Comparison of ENCODE assay signal across 17 cellular contexts in the genomic region with DNA sequence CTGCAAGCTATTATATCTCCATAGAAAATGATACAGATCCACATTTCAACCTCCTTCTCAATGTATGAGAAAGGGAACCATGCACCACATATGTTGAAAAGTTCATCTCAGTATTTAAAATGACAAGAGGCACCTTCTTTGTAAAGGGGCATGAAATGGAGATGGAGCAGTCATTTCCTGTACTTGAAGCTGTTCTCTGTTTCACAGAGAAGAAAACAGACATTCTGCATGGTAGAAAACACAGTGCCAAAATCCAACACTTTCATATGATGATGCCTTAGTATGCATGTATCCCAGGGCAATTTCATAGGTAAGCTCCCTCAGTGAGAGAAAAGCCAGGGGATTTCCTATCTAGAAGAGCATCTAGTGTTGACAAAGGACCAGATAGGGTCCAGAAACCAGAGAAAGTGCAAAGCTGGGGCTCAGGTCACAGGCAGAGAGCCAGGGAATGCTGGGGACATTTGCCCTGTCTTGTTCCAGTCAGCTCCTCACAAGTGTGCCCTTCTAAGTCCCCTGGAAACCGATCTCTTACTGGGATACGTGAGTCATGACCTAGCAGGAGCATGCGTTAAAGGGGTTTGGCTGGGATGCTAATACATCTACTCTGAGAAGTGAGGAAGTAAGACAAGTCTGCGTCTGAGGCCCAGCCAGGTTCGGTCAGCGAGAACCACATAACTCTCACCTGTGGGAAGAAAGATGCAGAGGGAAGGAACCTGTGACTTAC.
A peak's percentile ranks its signal among the peaks of the same experiment; 100 is the strongest.
DNase-seq lines count a peak whose midpoint lies in the region; ATAC-seq, FAIRE-seq and TF ChIP-seq lines count a peak whose summit lies in the region.
"Had no signal": no experiment of that assay in that cellular context is flagged by ENCODE, and none has a peak within 500 bp of the region (broad histone marks: within the 10 kb centered on the region; RNA-seq: fewer than 3 reads in every experiment).

No MANE protein-coding gene starts in this region.

- peak overlapping the region; percentile 30 for H3K18ac ChIP-seq in mesendoderm (ENCODE audit: low read length)

- no peak overlapping the region for H3K56ac ChIP-seq in mesendoderm (ENCODE audit: low read length)

- no peak overlapping the region for H3K9ac ChIP-seq in mesendoderm (ENCODE audit: low read length)

- H3K79me1 ChIP-seq in mesendoderm (ENCODE audit: low read length): no peaks in the 10 kb centered on the region

- H2BK15ac ChIP-seq in mesendoderm (replicated peaks; ENCODE audit: low read depth): no peak overlapping the region

- POLR2A ChIA-PET in WTC11 (lab: Charles Lee): no interaction called here

- H2BK120ac ChIP-seq in mesendoderm (ENCODE audit: low read depth, low read length): no peak overlapping the region

- H4K5ac ChIP-seq in mesendoderm (ENCODE audit: low read length): no peak overlapping the region

- H3K27ac Mint-ChIP-seq in WTC11: peak overlapping the region; percentile 67; the same call in 1 of the 2 replicates

- H3K4me1 Mint-ChIP-seq in WTC11: peaks cover 30% of the 10 kb centered on the region

- WGBS in mesendoderm (ENCODE audit: extremely low coverage, insufficient coverage, low lambda C conversion rate): no CpG with 5 or more reads among the region's 6 CpGs

- H3K9me3 Mint-ChIP-seq in WTC11: no peaks in the 10 kb centered on the region

- no peak overlapping the region for H3K4me3 Mint-ChIP-seq in WTC11

- H3K27me3 ChIP-seq in mesendoderm (ENCODE audit: insufficient read depth, low read length, poor library complexity): no peaks in the 10 kb centered on the region
- H3K27me3 ChIP-seq: pancreas, stomach had no signal

- no peaks in the 10 kb centered on the region for H3K4me1 ChIP-seq in mesendoderm (ENCODE audit: control insufficient read depth, low read depth, low read length)
- H3K4me1 ChIP-seq: lower lobe of right lung, pancreas, stomach had no signal

- FAIRE-seq in D721Med (lab: Jason Lieb, UNC): no peak
- FAIRE-seq: pancreas, RCC 7860 had no signal

- H3K36me3 Mint-ChIP-seq in WTC11: no peaks in the 10 kb centered on the region

- DNase-seq in WTC11 (ENCODE audit: low spot score): no peak
- peak; percentile 41 for DNase-seq in mesendoderm
- DNase-seq in D721Med (ENCODE audit: insufficient read length, low spot score): no peak
- DNase-seq in stimulated activated CD4-positive, alpha-beta T cell treated with anti-CD3 and anti-CD28 coated beads, Interleukin-2, amount 100 ng/mL, for 48 hours: no peak
- DNase-seq: COR-L47; dermis blood vessel endothelial cell; KG1; lower lobe of right lung; NCI-H2171; pancreas; stimulated activated CD4-positive, alpha-beta T cell treated with anti-CD3 and anti-CD28 coated beads, Interleukin-4, amount 100 ng/mL, for 1 hour; stomach had no signal

- H3K4me3 ChIP-seq in mesendoderm (ENCODE audit: low read length): no peak overlapping the region
- H3K4me3 ChIP-seq: lower lobe of right lung, pancreas, stomach had no signal

- no peaks in the 10 kb centered on the region for H3K79me2 ChIP-seq in mesendoderm (ENCODE audit: control insufficient read depth, insufficient read depth, low read length)

- ATAC-seq in GM18868 (IDR thresholded peaks at IDR 0.05; ENCODE audit: unreplicated experiment): peak; percentile 86
- peak; percentile 65 for ATAC-seq in HG02610 (IDR thresholded peaks at IDR 0.05; ENCODE audit: unreplicated experiment)
- peak; percentile 27; the same call in 1 of the 2 replicates for ATAC-seq in WTC11
- ATAC-seq in HG03159 (IDR thresholded peaks at IDR 0.05; ENCODE audit: unreplicated experiment): no peak
- no peak for ATAC-seq in GM18519 (IDR thresholded peaks at IDR 0.05; ENCODE audit: low FRiP score, unreplicated experiment)
- ATAC-seq: lower lobe of right lung, pancreas had no signal

- no peak overlapping the region for H3K4ac ChIP-seq in mesendoderm (ENCODE audit: low read depth, low read length)

- no peak overlapping the region for H4K8ac ChIP-seq in mesendoderm (ENCODE audit: low read depth, low read length)

- no peak overlapping the region for H3K4me2 ChIP-seq in mesendoderm (ENCODE audit: low read length)

- H2BK5ac ChIP-seq in mesendoderm (ENCODE audit: low read length): no peak overlapping the region

- no peak overlapping the region for H3K23ac ChIP-seq in mesendoderm (ENCODE audit: low read length)

- CTCF ChIA-PET in WTC11 (lab: Charles Lee): no interaction called here

- H3K27ac ChIP-seq in mesendoderm (ENCODE audit: low read depth, low read length): no peak overlapping the region
- H3K27ac ChIP-seq: lower lobe of right lung, pancreas, stomach had no signal

- no peaks in the 10 kb centered on the region for H3K27me3 Mint-ChIP-seq in WTC11 (ENCODE audit: low read depth)

- TF ChIP-seq CTCF in WTC11 (IDR thresholded peaks at IDR 0.05) (no peak), D721Med (IDR thresholded peaks at IDR 0.05; ENCODE audit: insufficient read depth, missing control alignments) (no peak)

- H2AK5ac ChIP-seq in mesendoderm (ENCODE audit: low read length): no peak overlapping the region

- no peaks in the 10 kb centered on the region for H3K36me3 ChIP-seq in mesendoderm (ENCODE audit: control insufficient read depth, insufficient read depth, low read length)
- H3K36me3 ChIP-seq: lower lobe of right lung had no signal

TF ChIP-seq in WTC11, 78 proteins besides CTCF, POLR2A, EP300 and RAD21 (continues in another document):
- TF ChIP-seq, protein P1, sequence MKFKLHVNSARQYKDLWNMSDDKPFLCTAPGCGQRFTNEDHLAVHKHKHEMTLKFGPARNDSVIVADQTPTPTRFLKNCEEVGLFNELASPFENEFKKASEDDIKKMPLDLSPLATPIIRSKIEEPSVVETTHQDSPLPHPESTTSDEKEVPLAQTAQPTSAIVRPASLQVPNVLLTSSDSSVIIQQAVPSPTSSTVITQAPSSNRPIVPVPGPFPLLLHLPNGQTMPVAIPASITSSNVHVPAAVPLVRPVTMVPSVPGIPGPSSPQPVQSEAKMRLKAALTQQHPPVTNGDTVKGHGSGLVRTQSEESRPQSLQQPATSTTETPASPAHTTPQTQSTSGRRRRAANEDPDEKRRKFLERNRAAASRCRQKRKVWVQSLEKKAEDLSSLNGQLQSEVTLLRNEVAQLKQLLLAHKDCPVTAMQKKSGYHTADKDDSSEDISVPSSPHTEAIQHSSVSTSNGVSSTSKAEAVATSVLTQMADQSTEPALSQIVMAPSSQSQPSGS (CRISPR knock-in tag; IDR thresholded peaks at IDR 0.05; ENCODE audit: borderline replicate concordance, low read depth): no peak
- no peak for TF ChIP-seq MXD4 (CRISPR knock-in tag; IDR thresholded peaks at IDR 0.05; ENCODE audit: borderline replicate concordance)
- no peak for TF ChIP-seq ZNF138 (CRISPR knock-in tag; conservative IDR thresholded peaks at IDR 0.05)
- no peak for TF ChIP-seq RELA (CRISPR knock-in tag; IDR thresholded peaks at IDR 0.05; ENCODE audit: borderline replicate concordance)
- no peak for TF ChIP-seq GRHL2 (CRISPR knock-in tag; IDR thresholded peaks at IDR 0.05; ENCODE audit: insufficient replicate concordance, severe bottlenecking)
- TF ChIP-seq, protein P2, sequence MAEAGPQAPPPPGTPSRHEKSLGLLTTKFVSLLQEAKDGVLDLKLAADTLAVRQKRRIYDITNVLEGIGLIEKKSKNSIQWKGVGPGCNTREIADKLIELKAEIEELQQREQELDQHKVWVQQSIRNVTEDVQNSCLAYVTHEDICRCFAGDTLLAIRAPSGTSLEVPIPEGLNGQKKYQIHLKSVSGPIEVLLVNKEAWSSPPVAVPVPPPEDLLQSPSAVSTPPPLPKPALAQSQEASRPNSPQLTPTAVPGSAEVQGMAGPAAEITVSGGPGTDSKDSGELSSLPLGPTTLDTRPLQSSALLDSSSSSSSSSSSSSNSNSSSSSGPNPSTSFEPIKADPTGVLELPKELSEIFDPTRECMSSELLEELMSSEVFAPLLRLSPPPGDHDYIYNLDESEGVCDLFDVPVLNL (CRISPR knock-in tag; IDR thresholded peaks at IDR 0.05; ENCODE audit: borderline replicate concordance, low read depth): no peak
- TF ChIP-seq, protein P3, sequence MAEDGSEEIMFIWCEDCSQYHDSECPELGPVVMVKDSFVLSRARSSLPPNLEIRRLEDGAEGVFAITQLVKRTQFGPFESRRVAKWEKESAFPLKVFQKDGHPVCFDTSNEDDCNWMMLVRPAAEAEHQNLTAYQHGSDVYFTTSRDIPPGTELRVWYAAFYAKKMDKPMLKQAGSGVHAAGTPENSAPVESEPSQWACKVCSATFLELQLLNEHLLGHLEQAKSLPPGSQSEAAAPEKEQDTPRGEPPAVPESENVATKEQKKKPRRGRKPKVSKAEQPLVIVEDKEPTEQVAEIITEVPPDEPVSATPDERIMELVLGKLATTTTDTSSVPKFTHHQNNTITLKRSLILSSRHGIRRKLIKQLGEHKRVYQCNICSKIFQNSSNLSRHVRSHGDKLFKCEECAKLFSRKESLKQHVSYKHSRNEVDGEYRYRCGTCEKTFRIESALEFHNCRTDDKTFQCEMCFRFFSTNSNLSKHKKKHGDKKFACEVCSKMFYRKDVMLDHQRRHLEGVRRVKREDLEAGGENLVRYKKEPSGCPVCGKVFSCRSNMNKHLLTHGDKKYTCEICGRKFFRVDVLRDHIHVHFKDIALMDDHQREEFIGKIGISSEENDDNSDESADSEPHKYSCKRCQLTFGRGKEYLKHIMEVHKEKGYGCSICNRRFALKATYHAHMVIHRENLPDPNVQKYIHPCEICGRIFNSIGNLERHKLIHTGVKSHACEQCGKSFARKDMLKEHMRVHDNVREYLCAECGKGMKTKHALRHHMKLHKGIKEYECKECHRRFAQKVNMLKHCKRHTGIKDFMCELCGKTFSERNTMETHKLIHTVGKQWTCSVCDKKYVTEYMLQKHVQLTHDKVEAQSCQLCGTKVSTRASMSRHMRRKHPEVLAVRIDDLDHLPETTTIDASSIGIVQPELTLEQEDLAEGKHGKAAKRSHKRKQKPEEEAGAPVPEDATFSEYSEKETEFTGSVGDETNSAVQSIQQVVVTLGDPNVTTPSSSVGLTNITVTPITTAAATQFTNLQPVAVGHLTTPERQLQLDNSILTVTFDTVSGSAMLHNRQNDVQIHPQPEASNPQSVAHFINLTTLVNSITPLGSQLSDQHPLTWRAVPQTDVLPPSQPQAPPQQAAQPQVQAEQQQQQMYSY (CRISPR knock-in tag; IDR thresholded peaks at IDR 0.05): no peak
- TF ChIP-seq EMX1 (CRISPR knock-in tag; IDR thresholded peaks at IDR 0.05): no peak
- no peak for TF ChIP-seq RORB (CRISPR knock-in tag; IDR thresholded peaks at IDR 0.05)
- no peak for TF ChIP-seq JUN (CRISPR knock-in tag; IDR thresholded peaks at IDR 0.05)
- TF ChIP-seq, protein P4, sequence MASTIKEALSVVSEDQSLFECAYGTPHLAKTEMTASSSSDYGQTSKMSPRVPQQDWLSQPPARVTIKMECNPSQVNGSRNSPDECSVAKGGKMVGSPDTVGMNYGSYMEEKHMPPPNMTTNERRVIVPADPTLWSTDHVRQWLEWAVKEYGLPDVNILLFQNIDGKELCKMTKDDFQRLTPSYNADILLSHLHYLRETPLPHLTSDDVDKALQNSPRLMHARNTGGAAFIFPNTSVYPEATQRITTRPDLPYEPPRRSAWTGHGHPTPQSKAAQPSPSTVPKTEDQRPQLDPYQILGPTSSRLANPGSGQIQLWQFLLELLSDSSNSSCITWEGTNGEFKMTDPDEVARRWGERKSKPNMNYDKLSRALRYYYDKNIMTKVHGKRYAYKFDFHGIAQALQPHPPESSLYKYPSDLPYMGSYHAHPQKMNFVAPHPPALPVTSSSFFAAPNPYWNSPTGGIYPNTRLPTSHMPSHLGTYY (CRISPR knock-in tag; IDR thresholded peaks at IDR 0.05): no peak

Comparison
In these comparisons a context has a peak if more than half of its experiments do, and no peak if none do; other contexts are left out.
1. ATAC-seq: peak in GM18868 (single experiment), HG02610 (single experiment) and WTC11 (single experiment); none in HG03159 (single experiment) and GM18519 (single experiment).